Comparison of ENCODE assay signal across 14 cellular contexts in the genomic region with DNA sequence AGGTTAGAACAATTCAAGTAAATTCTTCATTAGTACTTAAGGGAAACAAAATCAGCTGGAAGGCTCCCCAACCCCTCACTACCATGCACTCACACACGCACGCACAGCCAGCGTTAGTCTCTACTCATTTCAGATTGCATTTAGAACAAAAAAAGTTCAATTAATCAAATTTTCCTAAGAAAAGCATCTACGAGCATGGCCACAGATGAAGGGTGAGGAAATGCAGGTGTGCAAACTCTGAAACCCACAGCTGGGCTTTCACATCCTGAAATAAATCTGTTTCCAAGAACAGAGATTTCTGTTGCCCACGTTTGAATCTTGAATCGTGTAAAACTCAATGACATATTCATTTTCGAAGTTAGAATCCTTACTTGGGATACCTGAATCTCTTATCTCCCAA.
DNase-seq lines count a peak whose midpoint lies in the region; ATAC-seq lines count a peak whose summit lies in the region.
"Had no signal": no experiment of that assay in that cellular context is flagged by ENCODE, and none has a peak within 500 bp of the region (broad histone marks: within the 10 kb centered on the region; RNA-seq: fewer than 3 reads in every experiment).

No MANE protein-coding gene starts in this region.

- intact Hi-C loops in activated naive CD4-positive, alpha-beta T cell treated with anti-CD3 and anti-CD28 coated beads for 36 hours (cut with micrococcal nuclease), result loop anchor here (1.0 to 2.0 kb wide), 2 partner anchors 540 to 884 kb away; no protein-coding TSS in a partner anchor

- H3K36me3 ChIP-seq in KOPT-K1 (ENCODE audit: insufficient read depth, low read length), result peaks cover 20% of the 10 kb centered on the region

- no peak overlapping the region for H3K4me3 Mint-ChIP-seq in activated naive CD4-positive, alpha-beta T cell treated with anti-CD3 and anti-CD28 coated beads for 36 hours

- H3K4me1 Mint-ChIP-seq in activated naive CD4-positive, alpha-beta T cell treated with anti-CD3 and anti-CD28 coated beads for 36 hours (ENCODE audit: low read depth), result peaks cover 54% of the 10 kb centered on the region

- H3K9me3 ChIP-seq in KOPT-K1 (ENCODE audit: insufficient read depth, low read length, poor library complexity, severe bottlenecking), result no peaks in the 10 kb centered on the region

- peak overlapping the region; percentile 76 for H3K27ac Mint-ChIP-seq in activated naive CD4-positive, alpha-beta T cell treated with anti-CD3 and anti-CD28 coated beads for 36 hours

- H3K27ac ChIP-seq in KOPT-K1 (ENCODE audit: low read depth, low read length, poor library complexity, severe bottlenecking), result peak overlapping the region; percentile 44
- H3K27ac ChIP-seq: parathyroid adenoma had no signal

- H3K9me3 Mint-ChIP-seq in activated naive CD4-positive, alpha-beta T cell treated with anti-CD3 and anti-CD28 coated beads for 36 hours, result no peaks in the 10 kb centered on the region

- peaks cover 15% of the 10 kb centered on the region for H3K36me3 Mint-ChIP-seq in activated naive CD4-positive, alpha-beta T cell treated with anti-CD3 and anti-CD28 coated beads for 36 hours (ENCODE audit: low read depth)

- CTCF ChIA-PET in activated naive CD4-positive, alpha-beta T cell treated with anti-CD3 and anti-CD28 coated beads for 36 hours (lab: Charles Lee), result interaction anchor here (0.6 to 0.7 kb wide), 4 partner anchors 33 to 254 kb away, joined by 3 to 4 read pairs (median 4); no protein-coding TSS in a partner anchor

- DNase-seq in activated naive CD4-positive, alpha-beta T cell treated with anti-CD3 and anti-CD28 coated beads for 36 hours, result peak; percentile 56
- no peak for DNase-seq in activated naive CD4-positive, alpha-beta T cell treated with Interleukin-2 at 50 U/mL for 16 hours
- peak; percentile 43 for DNase-seq in stimulated activated CD8-positive, alpha-beta memory T cell treated with anti-CD3 and anti-CD28 coated beads, Interleukin-4, amount 100 ng/mL, for 48 hours
- DNase-seq in retina (no peak), COLO668 (lab: John Stamatoyannopoulos, UW; ENCODE audit: unreplicated experiment) (no peak), islet precursor cell (no peak)
- DNase-seq: activated CD8-positive, alpha-beta memory T cell treated with anti-CD3 and anti-CD28 coated beads, Interleukin-2, amount 50 U/mL, for 48 hours; GOT3; left ventricle myocardium superior; NCI-H510A treated with DMSO at 0.1 percent for 48 hours had no signal

- ATAC-seq in GM21825 (IDR thresholded peaks at IDR 0.05; ENCODE audit: unreplicated experiment), result peak; percentile 26
- ATAC-seq: HepG2, left ventricle myocardium superior had no signal

- no peaks in the 10 kb centered on the region for H3K27me3 Mint-ChIP-seq in activated naive CD4-positive, alpha-beta T cell treated with anti-CD3 and anti-CD28 coated beads for 36 hours (ENCODE audit: low read depth)

Comparison
In these comparisons a context has a peak if more than half of its experiments do, and no peak if none do; other contexts are left out.
1. DNase-seq: peak in activated naive CD4-positive, alpha-beta T cell treated with anti-CD3 and anti-CD28 coated beads for 36 hours (single experiment) and stimulated activated CD8-positive, alpha-beta memory T cell treated with anti-CD3 and anti-CD28 coated beads, Interleukin-4, amount 100 ng/mL, for 48 hours (single experiment); none in activated naive CD4-positive, alpha-beta T cell treated with Interleukin-2 at 50 U/mL for 16 hours (single experiment), retina (single experiment), COLO668 (single experiment) and islet precursor cell (single experiment).